In genomic region chr16:89484923-89485679, GRCh38 we compare ENCODE assay signal across 8 cellular contexts. TPM values are rescaled to one million over a fixed set of nuclear protein-coding genes. Genes with fewer than 3 reads are reported as not detected.
DNase-seq lines count a peak whose midpoint lies in the region; ATAC-seq, FAIRE-seq and TF ChIP-seq lines count a peak whose summit lies in the region.

No MANE protein-coding gene starts in this region.

- no peak for TF ChIP-seq POLR2A in adrenal gland (IDR thresholded peaks at IDR 0.05)

- POLR2A ChIA-PET in activated CD4-positive, alpha-beta T cell treated with anti-CD3 and anti-CD28 coated beads for 36 hours (lab: Charles Lee) = interaction anchor here (0.6 to 1.8 kb wide), 12 partner anchors 8 to 188 kb away, joined by 3 to 7 read pairs (median 4); no protein-coding TSS in a partner anchor

- H3K36me3 Mint-ChIP-seq in activated CD4-positive, alpha-beta T cell treated with anti-CD3 and anti-CD28 coated beads for 36 hours (ENCODE audit: low read depth) = peaks cover 47% of the 10 kb centered on the region
- peaks cover 1% of the 10 kb centered on the region for H3K36me3 Mint-ChIP-seq in IgD-negative memory B cell
- H3K36me3 Mint-ChIP-seq in stimulated activated effector memory CD8-positive, alpha-beta T cell treated with anti-CD3 and anti-CD28 coated beads, Interleukin-12 subunit alpha, Interleukin-12 subunit beta, amount 100 ng/mL, for 72 hours = peaks cover 92% of the 10 kb centered on the region

- peak; percentile 67 for DNase-seq in activated CD4-positive, alpha-beta T cell treated with anti-CD3 and anti-CD28 coated beads for 36 hours
- DNase-seq in activated CD4-positive, alpha-beta T cell treated with anti-CD3 and anti-CD28 coated beads, Interleukin-2, amount 50 U/mL, for 1 hour = no peak
- DNase-seq in adrenal gland (peak in 4 of 7 donors; percentile 38 to 57 (median 49)), D341Med (ENCODE audit: low spot score) (no peak), D721Med (ENCODE audit: insufficient read length, low spot score) (no peak)
- peak in 1 of 2 donors; percentile 57 for DNase-seq in stimulated activated effector memory CD8-positive, alpha-beta T cell treated with anti-CD3 and anti-CD28 coated beads, Interleukin-12 subunit alpha, Interleukin-12 subunit beta, amount 100 ng/mL, for 72 hours (ENCODE audit: low spot score in 2 of 2)

- H3K9me3 Mint-ChIP-seq in activated CD4-positive, alpha-beta T cell treated with anti-CD3 and anti-CD28 coated beads for 36 hours (ENCODE audit: low read depth) = no peaks in the 10 kb centered on the region
- H3K9me3 Mint-ChIP-seq in IgD-negative memory B cell = no peaks in the 10 kb centered on the region
- H3K9me3 Mint-ChIP-seq in stimulated activated effector memory CD8-positive, alpha-beta T cell treated with anti-CD3 and anti-CD28 coated beads, Interleukin-12 subunit alpha, Interleukin-12 subunit beta, amount 100 ng/mL, for 72 hours = no peaks in the 10 kb centered on the region

- peaks cover 38 to 78% of the 10 kb centered on the region in 2 donors for H3K4me1 ChIP-seq in adrenal gland (replicated peaks in 1 of 2)

- FAIRE-seq in D721Med (lab: Jason Lieb, UNC) = no peak

- H3K36me3 ChIP-seq in adrenal gland (replicated peaks in 1 of 2) = no peaks in the 10 kb centered on the region

- no peak overlapping the region for H3K4me3 ChIP-seq in adrenal gland

- intact Hi-C loops in activated CD4-positive, alpha-beta T cell treated with anti-CD3 and anti-CD28 coated beads for 36 hours (cut with DNase I, micrococcal nuclease) = loop anchor here (1.0 to 5.0 kb wide), 7 partner anchors 14 to 160 kb away; partner anchors contain the start of gene RPL13 (in 1 of the 2)
- intact Hi-C loops in adrenal gland (cut with DNase I) = loop anchor here in 1 of 2 donors (10.0 kb wide), 1 partner anchor 80 kb away; no protein-coding TSS in a partner anchor

- H3K27me3 ChIP-seq in adrenal gland = no peaks in the 10 kb centered on the region

- H3K27me3 Mint-ChIP-seq in activated CD4-positive, alpha-beta T cell treated with anti-CD3 and anti-CD28 coated beads for 36 hours = no peaks in the 10 kb centered on the region
- peaks cover 2% of the 10 kb centered on the region for H3K27me3 Mint-ChIP-seq in IgD-negative memory B cell

- CTCF ChIA-PET in activated CD4-positive, alpha-beta T cell treated with anti-CD3 and anti-CD28 coated beads for 36 hours (lab: Charles Lee) = interaction anchor here (0.6 to 1.3 kb wide), 4 partner anchors 10 to 132 kb away, joined by 3 to 4 read pairs (median 3); no protein-coding TSS in a partner anchor

- WGBS in adrenal gland, 4 donors = 42 to 48% (median 47%) methylated on average over 11 of the region's 11 CpGs

- H3K27ac Mint-ChIP-seq in activated CD4-positive, alpha-beta T cell treated with anti-CD3 and anti-CD28 coated beads for 36 hours = peak overlapping the region; percentile 93
- H3K27ac Mint-ChIP-seq in IgD-negative memory B cell = peak overlapping the region; percentile 61 to 94 (median 65)
- peak overlapping the region; percentile 96 for H3K27ac Mint-ChIP-seq in stimulated activated effector memory CD8-positive, alpha-beta T cell treated with anti-CD3 and anti-CD28 coated beads, Interleukin-12 subunit alpha, Interleukin-12 subunit beta, amount 100 ng/mL, for 72 hours

- peak overlapping the region; percentile 48 for H3K4me3 Mint-ChIP-seq in activated CD4-positive, alpha-beta T cell treated with anti-CD3 and anti-CD28 coated beads for 36 hours
- H3K4me3 Mint-ChIP-seq in IgD-negative memory B cell = peak overlapping the region; percentile 34 to 88 (median 80)
- peak overlapping the region; percentile 84 for H3K4me3 Mint-ChIP-seq in stimulated activated effector memory CD8-positive, alpha-beta T cell treated with anti-CD3 and anti-CD28 coated beads, Interleukin-12 subunit alpha, Interleukin-12 subunit beta, amount 100 ng/mL, for 72 hours

- H3K27ac ChIP-seq in adrenal gland = peak overlapping the region in 3 of 5 donors; percentile 26 to 54 (median 49)

- peaks cover 80% of the 10 kb centered on the region for H3K4me1 Mint-ChIP-seq in activated CD4-positive, alpha-beta T cell treated with anti-CD3 and anti-CD28 coated beads for 36 hours
- H3K4me1 Mint-ChIP-seq in IgD-negative memory B cell = peaks cover 63 to 71% (median 63%) of the 10 kb centered on the region in 3 donors
- peaks cover 87% of the 10 kb centered on the region for H3K4me1 Mint-ChIP-seq in stimulated activated effector memory CD8-positive, alpha-beta T cell treated with anti-CD3 and anti-CD28 coated beads, Interleukin-12 subunit alpha, Interleukin-12 subunit beta, amount 100 ng/mL, for 72 hours

- peak; percentile 31 for ATAC-seq in activated CD4-positive, alpha-beta T cell treated with anti-CD3 and anti-CD28 coated beads for 36 hours
- ATAC-seq in stimulated activated effector memory CD8-positive, alpha-beta T cell treated with anti-CD3 and anti-CD28 coated beads, Interleukin-12 subunit alpha, Interleukin-12 subunit beta, amount 100 ng/mL, for 72 hours = peak; percentile 55
- no peak for ATAC-seq in GM21526 (IDR thresholded peaks at IDR 0.05; ENCODE audit: low FRiP score, unreplicated experiment)

- TF ChIP-seq CTCF in adrenal gland (IDR thresholded peaks at IDR 0.05) (no peak), D721Med (IDR thresholded peaks at IDR 0.05; ENCODE audit: insufficient read depth, missing control alignments) (no peak)

- no peaks in the 10 kb centered on the region for H3K9me3 ChIP-seq in adrenal gland (replicated peaks in 1 of 3)

RNA-seq across cellular contexts. Expression of gene ANKRD11, which starts 5.3 kb away (rescaled TPM):
- 100 to 1,000 TPM; 144 to 145 TPM for total RNA-seq in activated CD4-positive, alpha-beta T cell treated with anti-CD3 and anti-CD28 coated beads for 36 hours
- polyA plus RNA-seq in IgD-negative memory B cell (11.6 TPM), adrenal gland (100 to 1,000 TPM in 1 of 3 donors, 10 to 100 TPM in 2; 56.3 to 125 (median 76.6) TPM)
- 100 to 1,000 TPM in 3 of 8 donors, 10 to 100 TPM in 5; 57.0 to 127 (median 90.7) TPM for total RNA-seq in adrenal gland

RNA-seq across cellular contexts. Expression of gene SPG7, which starts 23.1 kb away (rescaled TPM):
- total RNA-seq in activated CD4-positive, alpha-beta T cell treated with anti-CD3 and anti-CD28 coated beads for 36 hours = 10 to 100 TPM; 68.6 to 76.7 TPM
- polyA plus RNA-seq in IgD-negative memory B cell = 47.0 TPM
- total RNA-seq in adrenal gland = 100 to 1,000 TPM in 7 of 8 donors, 10 to 100 TPM in 1; 91.0 to 246 (median 134) TPM
- 100 to 1,000 TPM in 2 of 3 donors, 10 to 100 TPM in 1; 57.1 to 250 (median 247) TPM for polyA plus RNA-seq in adrenal gland

Comparison
In these comparisons a context has a peak if more than half of its experiments do, and no peak if none do; other contexts are left out.
1. DNase-seq: peak in activated CD4-positive, alpha-beta T cell treated with anti-CD3 and anti-CD28 coated beads for 36 hours (single experiment) and adrenal gland (4 of 7); none in activated CD4-positive, alpha-beta T cell treated with anti-CD3 and anti-CD28 coated beads, Interleukin-2, amount 50 U/mL, for 1 hour (single experiment), D341Med (single experiment) and D721Med (single experiment).
2. Peak in every context shown above with its lines, with median percentiles within 50 percentile points of each other: H3K27ac Mint-ChIP-seq and H3K4me3 Mint-ChIP-seq.